9 cellular contexts compared by ENCODE assay signal in the genomic region with DNA sequence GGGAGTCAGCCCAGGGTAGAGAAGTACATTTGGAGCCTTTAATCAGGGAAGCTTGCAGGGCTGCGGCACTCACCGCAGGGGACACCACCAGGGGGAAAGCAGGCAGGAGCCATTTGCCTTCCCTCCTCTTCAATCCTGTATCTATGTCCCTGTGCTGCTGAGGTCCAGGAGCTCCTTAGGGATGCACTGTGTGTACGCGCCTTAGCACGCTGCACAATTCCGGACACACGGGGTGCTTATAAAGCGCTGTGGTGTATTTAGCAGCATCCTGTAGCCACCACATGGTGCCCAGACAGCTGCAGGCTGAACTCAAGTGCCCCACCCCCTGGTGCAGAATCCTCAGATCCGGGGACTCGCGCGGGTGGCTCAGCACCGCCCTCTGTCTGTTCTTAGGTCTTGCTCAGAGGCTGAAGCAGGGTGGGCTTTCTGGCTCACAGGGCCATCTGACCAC.
DNase-seq lines count a peak whose midpoint lies in the region; ATAC-seq and TF ChIP-seq lines count a peak whose summit lies in the region.
"Had no signal": no experiment of that assay in that cellular context is flagged by ENCODE, and none has a peak within 500 bp of the region (broad histone marks: within the 10 kb centered on the region; RNA-seq: fewer than 3 reads in every experiment).

No MANE protein-coding gene starts in this region.

- 45% methylated on average over 13 of the region's 13 CpGs; no CpG with 5 or more reads in 1 of the 2 donors for WGBS in transverse colon (ENCODE audit: low coverage in 1 of 2), 2 donors

- no peak overlapping the region for H3K27ac Mint-ChIP-seq in activated T-cell treated with anti-CD3 and anti-CD28 coated beads, Interleukin-2, amount 50 U/mL, for 72 hours

- H3K27me3 ChIP-seq in left lung: no peaks in the 10 kb centered on the region
- H3K27me3 ChIP-seq in transverse colon: no peaks in the 10 kb centered on the region

- H3K4me3 ChIP-seq in left lung (no peak overlapping the region), transverse colon (no peak overlapping the region)

- intact Hi-C loops in left lung (cut with DNase I) (no loop called here), transverse colon (cut with DNase I; ENCODE audit: low total_unique reads) (no loop called here)

- H3K9me3 Mint-ChIP-seq in activated T-cell treated with anti-CD3 and anti-CD28 coated beads, Interleukin-2, amount 50 U/mL, for 72 hours: no peaks in the 10 kb centered on the region

- no peaks in the 10 kb centered on the region for H3K36me3 Mint-ChIP-seq in activated T-cell treated with anti-CD3 and anti-CD28 coated beads, Interleukin-2, amount 50 U/mL, for 72 hours (ENCODE audit: insufficient read depth in 2 of 2)

- peak; percentile 4 for DNase-seq in stimulated activated CD4-positive, alpha-beta T cell treated with anti-CD3 and anti-CD28 coated beads, Interleukin-12 subunit alpha, Interleukin-12 subunit beta, amount 100 ng/mL, for 4 hours
- no peak for DNase-seq in stimulated activated CD4-positive, alpha-beta T cell treated with anti-CD3 and anti-CD28 coated beads, Interleukin-2, amount 100 ng/mL, for 48 hours
- peak; percentile 21 to 27 for DNase-seq in activated T-cell treated with anti-CD3 and anti-CD28 coated beads, Interleukin-2, amount 50 U/mL, for 72 hours
- DNase-seq in left lung (no peak), transverse colon (no peak), SW480 (ENCODE audit: low spot score) (no peak)

- no peak for TF ChIP-seq EP300 in transverse colon (IDR thresholded peaks at IDR 0.05; ENCODE audit: low read depth)

- H3K9me3 ChIP-seq in left lung (no peaks in the 10 kb centered on the region), transverse colon (no peaks in the 10 kb centered on the region)

- in situ Hi-C loops in transverse colon (cut with MboI; ENCODE audit: low pct_ligation_motif_present in 1 of 4, low pct_unique_long_range_greater_than_20kb in 1 of 4, low sequenced_read_pairs in 3 of 4): no loop called here

- TF ChIP-seq POLR2A in transverse colon (IDR thresholded peaks at IDR 0.05): no peak

- no peaks in the 10 kb centered on the region for H3K4me1 Mint-ChIP-seq in activated T-cell treated with anti-CD3 and anti-CD28 coated beads, Interleukin-2, amount 50 U/mL, for 72 hours (ENCODE audit: low read depth)

- peak overlapping the region in 1 of 2 donors; percentile 29 for H3K4me3 Mint-ChIP-seq in activated T-cell treated with anti-CD3 and anti-CD28 coated beads, Interleukin-2, amount 50 U/mL, for 72 hours

- no peak for TF ChIP-seq CTCF in left lung (IDR thresholded peaks at IDR 0.05)
- TF ChIP-seq CTCF in transverse colon (IDR thresholded peaks at IDR 0.05): no peak

- H3K27ac ChIP-seq in left lung: no peak overlapping the region
- no peak overlapping the region for H3K27ac ChIP-seq in transverse colon
- H3K27ac ChIP-seq: HL-60 had no signal

- no peaks in the 10 kb centered on the region for H3K4me1 ChIP-seq in left lung
- H3K4me1 ChIP-seq in transverse colon: no peaks in the 10 kb centered on the region

- no peaks in the 10 kb centered on the region for H3K27me3 Mint-ChIP-seq in activated T-cell treated with anti-CD3 and anti-CD28 coated beads, Interleukin-2, amount 50 U/mL, for 72 hours (ENCODE audit: low read depth)

- H3K36me3 ChIP-seq in left lung (no peaks in the 10 kb centered on the region), transverse colon (no peaks in the 10 kb centered on the region)

- peak; percentile 69 to 74 for ATAC-seq in activated T-cell treated with anti-CD3 and anti-CD28 coated beads, Interleukin-2, amount 50 U/mL, for 72 hours (replicated peaks in 1 of 2)
- ATAC-seq in left lung (peak; percentile 32), HG02798 (IDR thresholded peaks at IDR 0.05; ENCODE audit: poor library complexity, unreplicated experiment) (no peak), HG03159 (IDR thresholded peaks at IDR 0.05; ENCODE audit: unreplicated experiment) (no peak)

Comparison
In these comparisons a context has a peak if more than half of its experiments do, and no peak if none do; other contexts are left out.
1. DNase-seq: peak in stimulated activated CD4-positive, alpha-beta T cell treated with anti-CD3 and anti-CD28 coated beads, Interleukin-12 subunit alpha, Interleukin-12 subunit beta, amount 100 ng/mL, for 4 hours (single experiment) and activated T-cell treated with anti-CD3 and anti-CD28 coated beads, Interleukin-2, amount 50 U/mL, for 72 hours (2 of 2); none in stimulated activated CD4-positive, alpha-beta T cell treated with anti-CD3 and anti-CD28 coated beads, Interleukin-2, amount 100 ng/mL, for 48 hours (0 of 2), left lung (0 of 2), transverse colon (single experiment) and SW480 (single experiment).
2. ATAC-seq: peak in activated T-cell treated with anti-CD3 and anti-CD28 coated beads, Interleukin-2, amount 50 U/mL, for 72 hours (2 of 2) and left lung (single experiment); none in HG02798 (single experiment) and HG03159 (single experiment).